In genomic region chr19:34172661-34173144, GRCh38 we compare ENCODE assay signal across 8 cellular contexts.
DNase-seq lines count a peak whose midpoint lies in the region; ATAC-seq lines count a peak whose summit lies in the region.

No MANE protein-coding gene starts in this region.

- DNase-seq in activated naive CD8-positive, alpha-beta T cell treated with anti-CD3 and anti-CD28 coated beads, Interleukin-2, amount 50 U/mL, for 24 hours: peak; percentile 46
- DNase-seq in hepatic stellate cell (ENCODE audit: low spot score): peak; percentile 17
- DNase-seq in skeletal muscle cell (ENCODE audit: low read depth): no peak
- DNase-seq in NCI-H2196 (lab: John Stamatoyannopoulos, UW; ENCODE audit: unreplicated experiment): no peak
- DNase-seq in amniotic stem cell (lab: John Stamatoyannopoulos, UW): no peak

- peaks cover 12% of the 10 kb centered on the region for H3K36me3 Mint-ChIP-seq in activated naive CD8-positive, alpha-beta T cell treated with anti-CD3 and anti-CD28 coated beads, Interleukin-2, amount 50 U/mL, for 24 hours (ENCODE audit: low read depth)

- peaks cover 19% of the 10 kb centered on the region for H3K4me1 ChIP-seq in HUES6 (ENCODE audit: control insufficient read depth, insufficient read depth, low read length)

- H3K27me3 Mint-ChIP-seq in activated naive CD8-positive, alpha-beta T cell treated with anti-CD3 and anti-CD28 coated beads, Interleukin-2, amount 50 U/mL, for 24 hours: no peaks in the 10 kb centered on the region

- peak overlapping the region; percentile 100 for H3K27ac ChIP-seq in HUES6 (ENCODE audit: low read depth, low read length)

- H3K27ac Mint-ChIP-seq in activated naive CD8-positive, alpha-beta T cell treated with anti-CD3 and anti-CD28 coated beads, Interleukin-2, amount 50 U/mL, for 24 hours: peak overlapping the region; percentile 100

- peaks cover 10% of the 10 kb centered on the region; the same call in 1 of the 2 replicates for H3K36me3 ChIP-seq in HUES6 (ENCODE audit: control insufficient read depth, insufficient read depth, low read length)

- ATAC-seq in GM21526 (IDR thresholded peaks at IDR 0.05; ENCODE audit: low FRiP score, unreplicated experiment): peak; percentile 34
- ATAC-seq in activated naive CD8-positive, alpha-beta T cell treated with anti-CD3 and anti-CD28 coated beads, Interleukin-2, amount 50 U/mL, for 24 hours: peak; percentile 0

- peaks cover 49% of the 10 kb centered on the region for H3K4me1 Mint-ChIP-seq in activated naive CD8-positive, alpha-beta T cell treated with anti-CD3 and anti-CD28 coated beads, Interleukin-2, amount 50 U/mL, for 24 hours

- H3K9ac ChIP-seq in HUES6 (ENCODE audit: low read length): peak overlapping the region; percentile 99

- peak overlapping the region; percentile 93 for H3K4me3 Mint-ChIP-seq in activated naive CD8-positive, alpha-beta T cell treated with anti-CD3 and anti-CD28 coated beads, Interleukin-2, amount 50 U/mL, for 24 hours

- no peaks in the 10 kb centered on the region for H3K9me3 ChIP-seq in HUES6 (ENCODE audit: control insufficient read depth, insufficient read depth, low read depth, low read length)

- H3K4me3 ChIP-seq in GM08714 (ENCODE audit: low read length) (peak overlapping the region; percentile 91), HUES6 (ENCODE audit: low read depth, low read length) (peak overlapping the region; percentile 100), skeletal muscle cell (ENCODE audit: low read depth, low read length) (peak overlapping the region; percentile 75)

- no peaks in the 10 kb centered on the region for H3K27me3 ChIP-seq in HUES6 (ENCODE audit: control insufficient read depth, insufficient read depth, low read length)

- no peaks in the 10 kb centered on the region for H3K9me3 Mint-ChIP-seq in activated naive CD8-positive, alpha-beta T cell treated with anti-CD3 and anti-CD28 coated beads, Interleukin-2, amount 50 U/mL, for 24 hours

Comparison
In these comparisons a context has a peak if more than half of its experiments do, and no peak if none do; other contexts are left out.
1. DNase-seq: peak in activated naive CD8-positive, alpha-beta T cell treated with anti-CD3 and anti-CD28 coated beads, Interleukin-2, amount 50 U/mL, for 24 hours (single experiment) and hepatic stellate cell (single experiment); none in skeletal muscle cell (single experiment), NCI-H2196 (single experiment) and amniotic stem cell (single experiment).
2. Peak in every context shown above with its lines, with median percentiles within 50 percentile points of each other: H3K4me3 ChIP-seq.